In the genomic region with DNA sequence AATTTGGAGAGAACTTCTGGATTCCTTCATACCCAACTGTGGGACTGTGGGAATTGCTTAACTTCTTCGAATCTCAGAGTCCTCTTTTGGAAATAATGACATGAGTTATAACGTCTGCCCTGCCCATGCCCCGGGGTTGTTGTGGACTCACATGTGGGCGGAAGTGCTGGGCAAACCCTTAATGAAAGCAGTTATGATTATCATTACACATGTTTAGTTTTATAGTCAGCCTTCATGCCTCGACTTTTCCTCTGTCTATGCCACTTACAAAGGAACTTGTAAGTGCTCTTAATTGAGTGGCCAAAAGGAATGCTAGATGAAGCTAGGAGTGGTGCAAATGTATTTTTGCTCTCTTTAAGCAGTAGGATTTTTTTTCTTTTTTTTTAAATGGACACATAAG, we compare ENCODE assay signal across 22 cellular contexts. TPM values are rescaled to one million over a fixed set of nuclear protein-coding genes. Genes with fewer than 3 reads are reported as not detected.
DNase-seq lines count a peak whose midpoint lies in the region; ATAC-seq and TF ChIP-seq lines count a peak whose summit lies in the region.
"Had no signal": no experiment of that assay in that cellular context is flagged by ENCODE, and none has a peak within 500 bp of the region (broad histone marks: within the 10 kb centered on the region; RNA-seq: fewer than 3 reads in every experiment).

No MANE protein-coding gene starts in this region.

- no peak for TF ChIP-seq POLR2A in breast epithelium (IDR thresholded peaks at IDR 0.05)

- no peaks in the 10 kb centered on the region for H3K4me1 ChIP-seq in breast epithelium
- peaks cover 3% of the 10 kb centered on the region for H3K4me1 ChIP-seq in mammary epithelial cell (ENCODE audit: insufficient read depth, low read length)
- H3K4me1 ChIP-seq in left lung: no peaks in the 10 kb centered on the region

- H3K27me3 ChIP-seq in breast epithelium (peaks cover 0 to 25% of the 10 kb centered on the region in 2 donors), mammary epithelial cell (ENCODE audit: insufficient read depth, low read length) (no peaks in the 10 kb centered on the region), left lung (peaks cover 19 to 46% of the 10 kb centered on the region in 2 donors)

- H3K27ac ChIP-seq in breast epithelium (no peak overlapping the region), mammary epithelial cell (ENCODE audit: insufficient read depth, low read depth, low read length) (no peak overlapping the region), left lung (peak overlapping the region in 1 of 2 donors; percentile 44)
- H3K27ac ChIP-seq: C4-2B had no signal

- intact Hi-C loops in MCF 10A (cut with micrococcal nuclease): no loop called here
- intact Hi-C loops in breast epithelium (cut with DNase I; ENCODE audit: low total_unique reads): no loop called here
- intact Hi-C loops in mammary epithelial cell (cut with micrococcal nuclease): no loop called here
- intact Hi-C loops in left lung (cut with DNase I): no loop called here

- POLR2A ChIA-PET in MCF 10A (lab: Yijun Ruan, JAX): no interaction called here

- no peaks in the 10 kb centered on the region for H3K9me3 Mint-ChIP-seq in MCF 10A (ENCODE audit: unreplicated experiment)

- H3K27ac Mint-ChIP-seq in MCF 10A (ENCODE audit: low read depth, unreplicated experiment): no peak overlapping the region

- DNase-seq in MCF 10A (ENCODE audit: unreplicated experiment): peak; percentile 8
- DNase-seq in breast epithelium (ENCODE audit: low spot score in 2 of 2): no peak
- peak; percentile 21 for DNase-seq in mammary epithelial cell
- DNase-seq in left lung: no peak
- no peak for DNase-seq in activated CD4-positive, alpha-beta T cell treated with anti-CD3 and anti-CD28 coated beads, Interleukin-2, amount 50 U/mL, for 4 hours
- DNase-seq in activated CD8-positive, alpha-beta memory T cell treated with anti-CD3 and anti-CD28 coated beads, Interleukin-2, amount 50 U/mL, for 48 hours: no peak
- DNase-seq in HK-2 (ENCODE audit: unreplicated experiment): no peak
- DNase-seq: 8988T, DND-41, H7, NCI-H1092 treated with DMSO at 0.1 percent for 48 hours, NCI-H1436 treated with DMSO at 0.1 percent for 48 hours, NCI-H1930, NCI-H510A, NCI-H748 treated with DMSO at 0.1 percent for 48 hours, OCI-M1, Right ventricle myocardium superior had no signal

- no peaks in the 10 kb centered on the region for H4K20me1 ChIP-seq in mammary epithelial cell (ENCODE audit: insufficient read depth, low read length)

- H3K4me3 ChIP-seq in breast epithelium: no peak overlapping the region
- H3K4me3 ChIP-seq in mammary epithelial cell (replicated peaks in 1 of 3; ENCODE audit: insufficient read depth in 1 of 3, low read depth in 2 of 3, low read length in 3 of 3): no peak overlapping the region
- H3K4me3 ChIP-seq in left lung: no peak overlapping the region
- H3K4me3 ChIP-seq: GM12878 had no signal

- no peaks in the 10 kb centered on the region for H3K36me3 Mint-ChIP-seq in MCF 10A (ENCODE audit: insufficient read depth, unreplicated experiment)

- ATAC-seq in left lung: peak; percentile 79
- no peak for ATAC-seq in HG03342 (IDR thresholded peaks at IDR 0.05; ENCODE audit: unreplicated experiment)
- ATAC-seq: GM12878 had no signal

- H3K9me3 ChIP-seq in breast epithelium: no peaks in the 10 kb centered on the region
- H3K9me3 ChIP-seq in mammary epithelial cell (replicated peaks; ENCODE audit: insufficient read depth, low read length): no peaks in the 10 kb centered on the region
- H3K9me3 ChIP-seq in left lung: no peaks in the 10 kb centered on the region

- BruUV-seq in MCF 10A (replicated peaks; lab: Mats Ljungman, UMichigan) (no TSS peak), mammary epithelial cell (replicated peaks; lab: Mats Ljungman, UMichigan) (no TSS peak)

- H3K79me2 ChIP-seq in mammary epithelial cell (ENCODE audit: insufficient read depth, low read length): no peaks in the 10 kb centered on the region

- H2AFZ ChIP-seq in mammary epithelial cell (ENCODE audit: low read depth, low read length): no peak overlapping the region

- no peak overlapping the region for H3K9ac ChIP-seq in mammary epithelial cell (ENCODE audit: insufficient read depth, low read length)

- H3K4me3 Mint-ChIP-seq in MCF 10A (ENCODE audit: unreplicated experiment): no peak overlapping the region

- H3K36me3 ChIP-seq in breast epithelium: no peaks in the 10 kb centered on the region
- H3K36me3 ChIP-seq in mammary epithelial cell (ENCODE audit: insufficient read depth, low read length): no peaks in the 10 kb centered on the region
- H3K36me3 ChIP-seq in left lung: no peaks in the 10 kb centered on the region

- H3K4me1 Mint-ChIP-seq in MCF 10A (ENCODE audit: insufficient read depth, unreplicated experiment): no peaks in the 10 kb centered on the region

- TF ChIP-seq CTCF in MCF 10A (IDR thresholded peaks at IDR 0.05; ENCODE audit: unreplicated experiment) (no peak), breast epithelium (IDR thresholded peaks at IDR 0.05) (no peak), mammary epithelial cell (conservative IDR thresholded peaks at IDR 0.05 in 1 of 2, IDR thresholded peaks at IDR 0.05 in 1 of 2; ENCODE audit: extremely low read depth in 1 of 2, insufficient read depth in 1 of 2, low read depth in 1 of 2, low read length in 2 of 2) (no peak), left lung (IDR thresholded peaks at IDR 0.05) (no peak)

- H3K27me3 Mint-ChIP-seq in MCF 10A (ENCODE audit: insufficient read depth, unreplicated experiment): peaks cover 51% of the 10 kb centered on the region

- dilution Hi-C loops in mammary epithelial cell (cut with HindIII; ENCODE audit: low sequenced_read_pairs): no loop called here

- in situ Hi-C loops in mammary epithelial cell (cut with MboI; ENCODE audit: low sequenced_read_pairs in 2 of 2): no loop called here

- WGBS in mammary epithelial cell (ENCODE audit: low coverage, missing lambda C conversion rate): 17% methylated on average over 5 of the region's 5 CpGs

- CTCF ChIA-PET in MCF 10A (lab: Yijun Ruan, JAX): no interaction called here
- CTCF ChIA-PET in mammary epithelial cell (lab: Charles Lee; ENCODE audit: low non-redundant PET): no interaction called here

- H3K4me2 ChIP-seq in mammary epithelial cell (ENCODE audit: insufficient read depth, low read depth, low read length): peak overlapping the region; percentile 52

RNA-seq across cellular contexts. Expression of gene KRT27, which starts 3.9 kb away (rescaled TPM):
- not detected in 2 replicates for total RNA-seq in MCF 10A (2022)
- not detected for total RNA-seq in breast epithelium
- total RNA-seq in mammary epithelial cell: not detected
- 0.03 TPM for polyA plus RNA-seq in mammary epithelial cell
- polyA minus RNA-seq in mammary epithelial cell: not detected
- total RNA-seq in left lung: under 1 TPM; 0.44 to 0.55 TPM
- total RNA-seq: GM12878, H7, LHCN-M2, Right ventricle myocardium superior had no signal
- polyA plus RNA-seq: AG04450, GM12878 had no signal

RNA-seq across cellular contexts. Expression of gene KRT26, which starts 6.5 kb away (rescaled TPM):
- total RNA-seq in MCF 10A (2022): not detected in 2 replicates
- not detected for total RNA-seq in breast epithelium
- total RNA-seq in mammary epithelial cell: not detected
- not detected for polyA plus RNA-seq in mammary epithelial cell
- polyA minus RNA-seq in mammary epithelial cell: not detected
- not detected for total RNA-seq in left lung
- total RNA-seq: GM12878, H7, LHCN-M2, Right ventricle myocardium superior had no signal
- polyA plus RNA-seq: AG04450, GM12878 had no signal

RNA-seq across cellular contexts. Expression of gene KRT28, which starts 21.3 kb away (rescaled TPM):
- total RNA-seq in MCF 10A (2022) (not detected in 2 replicates), breast epithelium (not detected), mammary epithelial cell (not detected), left lung (not detected)
- not detected for polyA plus RNA-seq in mammary epithelial cell
- polyA minus RNA-seq in mammary epithelial cell: not detected
- total RNA-seq: GM12878, H7, LHCN-M2, Right ventricle myocardium superior had no signal
- polyA plus RNA-seq: AG04450, GM12878 had no signal

RNA-seq across cellular contexts. Expression of gene KRT25, which starts 23.3 kb away (rescaled TPM):
- not detected in 2 replicates for total RNA-seq in MCF 10A (2022)
- total RNA-seq in breast epithelium: not detected
- total RNA-seq in mammary epithelial cell: not detected
- polyA plus RNA-seq in mammary epithelial cell: not detected
- polyA minus RNA-seq in mammary epithelial cell: not detected
- total RNA-seq in left lung: not detected
- total RNA-seq: GM12878, H7, LHCN-M2, Right ventricle myocardium superior had no signal
- polyA plus RNA-seq: AG04450, GM12878 had no signal

RNA-seq across cellular contexts. Expression of gene KRT10, which starts 43.9 kb away (rescaled TPM):
- 95.5 and 116 TPM in 2 replicates for total RNA-seq in MCF 10A (2022)
- total RNA-seq in breast epithelium: 10 to 100 TPM in 1 of 3 donors, 1 to 10 TPM in 2; 6.2 to 14.7 (median 7.6) TPM
- 10 to 100 TPM in 1 of 2 donors, 1 to 10 TPM in 1; 2.8 to 56.8 TPM for total RNA-seq in mammary epithelial cell
- polyA plus RNA-seq in mammary epithelial cell: 13.9 TPM
- polyA minus RNA-seq in mammary epithelial cell: 13.4 TPM
- total RNA-seq in left lung: 10 to 100 TPM; 42.0 to 43.2 TPM

Comparison
In these comparisons a context has a peak if more than half of its experiments do, and no peak if none do; other contexts are left out.
1. DNase-seq: peak in MCF 10A (single experiment) and mammary epithelial cell (single experiment); none in breast epithelium (0 of 2), left lung (0 of 2), activated CD4-positive, alpha-beta T cell treated with anti-CD3 and anti-CD28 coated beads, Interleukin-2, amount 50 U/mL, for 4 hours (0 of 2), activated CD8-positive, alpha-beta memory T cell treated with anti-CD3 and anti-CD28 coated beads, Interleukin-2, amount 50 U/mL, for 48 hours (single experiment) and HK-2 (single experiment).